20 cellular contexts compared by ENCODE assay signal in the genomic region with DNA sequence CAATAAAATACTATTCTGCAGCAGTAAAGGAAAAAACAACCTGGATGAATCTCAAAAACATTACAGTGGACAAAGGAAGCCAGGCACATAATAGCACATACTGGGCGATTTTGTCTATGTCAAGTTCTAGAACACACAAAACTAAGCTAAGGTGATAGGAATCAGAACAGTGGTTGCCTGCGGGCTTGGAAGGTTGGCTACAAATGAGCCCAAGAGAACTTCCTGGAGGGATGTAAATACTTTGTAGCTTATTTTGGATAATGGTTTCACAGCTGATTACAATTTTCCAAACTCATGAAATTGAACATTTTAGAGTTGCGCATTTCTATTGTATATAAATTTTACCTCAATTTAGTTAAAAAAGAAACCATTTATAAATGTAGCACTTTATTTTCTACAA.
DNase-seq lines count a peak whose midpoint lies in the region; FAIRE-seq and TF ChIP-seq lines count a peak whose summit lies in the region.
"Had no signal": no experiment of that assay in that cellular context is flagged by ENCODE, and none has a peak within 500 bp of the region (broad histone marks: within the 10 kb centered on the region; RNA-seq: fewer than 3 reads in every experiment).

No MANE protein-coding gene starts in this region.

- TF ChIP-seq CTCF in keratinocyte (optimal IDR thresholded peaks at IDR 0.05 in 1 of 3, IDR thresholded peaks at IDR 0.05 in 1 of 3, conservative IDR thresholded peaks at IDR 0.05 in 1 of 3; ENCODE audit: extremely low read depth in 1 of 3, insufficient read depth in 2 of 3, low read length in 3 of 3), result no peak

- dilution Hi-C loops in keratinocyte (cut with MboI; ENCODE audit: extremely low pct_ligation_motif_present, low sequenced_read_pairs), result no loop called here

- intact Hi-C loops in activated CD4-positive, alpha-beta T cell treated with anti-CD3 and anti-CD28 coated beads, Interleukin-2, amount 10 ng/mL, durations not matched to agents 24 days and 14 days (cut with micrococcal nuclease), result no loop called here

- no peaks in the 10 kb centered on the region for H3K79me2 ChIP-seq in keratinocyte (ENCODE audit: control insufficient read depth, insufficient read depth, low read length)

- H3K4me3 ChIP-seq in BLaER1, result no peak overlapping the region
- H3K4me3 ChIP-seq in keratinocyte (ENCODE audit: control insufficient read depth in 2 of 3, extremely low read depth in 1 of 3, insufficient read depth in 2 of 3, low read depth in 1 of 3, low read length in 3 of 3), result no peak overlapping the region
- H3K4me3 ChIP-seq: A549 had no signal

- no peaks in the 10 kb centered on the region for H3K9me1 ChIP-seq in keratinocyte (ENCODE audit: control insufficient read depth, extremely low read depth, insufficient read depth, low read length)

- no peak overlapping the region for H3K4me3 Mint-ChIP-seq in activated CD4-positive, alpha-beta T cell treated with anti-CD3 and anti-CD28 coated beads, Interleukin-2, amount 10 ng/mL, durations not matched to agents 24 days and 14 days
- H3K4me3 Mint-ChIP-seq: B cell; CD4-positive, CD25-positive, alpha-beta regulatory T cell; CD8-positive, alpha-beta memory T cell had no signal

- H3K4me2 ChIP-seq in BLaER1, result peak overlapping the region; percentile 20; the same call in 1 of the 2 replicates
- no peak overlapping the region for H3K4me2 ChIP-seq in keratinocyte (ENCODE audit: control insufficient read depth, extremely low read depth, insufficient read depth, low read depth, low read length)
- H3K4me2 ChIP-seq: A549 had no signal

- no peaks in the 10 kb centered on the region for H3K4me1 Mint-ChIP-seq in activated CD4-positive, alpha-beta T cell treated with anti-CD3 and anti-CD28 coated beads, Interleukin-2, amount 10 ng/mL, durations not matched to agents 24 days and 14 days
- H3K4me1 Mint-ChIP-seq: CD14-positive monocyte; CD4-positive, CD25-positive, alpha-beta regulatory T cell; CD8-positive, alpha-beta memory T cell had no signal

- peak; percentile 36 for FAIRE-seq in keratinocyte (lab: Jason Lieb, UNC)
- FAIRE-seq: A549, G401.6, GM12891, GM19239 had no signal

- no peaks in the 10 kb centered on the region for H3K36me3 Mint-ChIP-seq in activated CD4-positive, alpha-beta T cell treated with anti-CD3 and anti-CD28 coated beads, Interleukin-2, amount 10 ng/mL, durations not matched to agents 24 days and 14 days (ENCODE audit: low read depth)
- H3K36me3 Mint-ChIP-seq: CD14-positive monocyte; CD4-positive, alpha-beta memory T cell; CD4-positive, CD25-positive, alpha-beta regulatory T cell; CD8-positive, alpha-beta memory T cell had no signal

- no peak overlapping the region for H3K27ac Mint-ChIP-seq in activated CD4-positive, alpha-beta T cell treated with anti-CD3 and anti-CD28 coated beads, Interleukin-2, amount 10 ng/mL, durations not matched to agents 24 days and 14 days
- H3K27ac Mint-ChIP-seq: B cell; CD14-positive monocyte; CD4-positive, alpha-beta memory T cell; CD4-positive, CD25-positive, alpha-beta regulatory T cell; CD8-positive, alpha-beta memory T cell had no signal

- no peak overlapping the region for H2AFZ ChIP-seq in keratinocyte (ENCODE audit: control insufficient read depth, low read length)

- H4K20me1 ChIP-seq in BLaER1, result no peaks in the 10 kb centered on the region
- no peaks in the 10 kb centered on the region for H4K20me1 ChIP-seq in keratinocyte (ENCODE audit: control insufficient read depth, extremely low read depth, insufficient read depth, low read length)

- no peaks in the 10 kb centered on the region for H3K9me3 Mint-ChIP-seq in activated CD4-positive, alpha-beta T cell treated with anti-CD3 and anti-CD28 coated beads, Interleukin-2, amount 10 ng/mL, durations not matched to agents 24 days and 14 days
- H3K9me3 Mint-ChIP-seq: CD4-positive, CD25-positive, alpha-beta regulatory T cell had no signal

- H3K36me3 ChIP-seq in BLaER1 (no peaks in the 10 kb centered on the region), keratinocyte (ENCODE audit: control insufficient read depth in 2 of 2, extremely low read depth in 1 of 2, insufficient read depth in 2 of 2, low read length in 2 of 2) (no peaks in the 10 kb centered on the region)

- no peak overlapping the region for H3K27ac ChIP-seq in BLaER1
- H3K27ac ChIP-seq in keratinocyte (ENCODE audit: control insufficient read depth, insufficient read depth, low read length), result no peak overlapping the region
- H3K27ac ChIP-seq: 22Rv1, A549 had no signal

- H3K9me3 ChIP-seq in BLaER1, result no peaks in the 10 kb centered on the region; the same call in 1 of the 2 replicates
- H3K9me3 ChIP-seq in keratinocyte (ENCODE audit: control insufficient read depth, low read depth, low read length), result no peaks in the 10 kb centered on the region
- H3K9me3 ChIP-seq: A549 had no signal

- H3K27me3 ChIP-seq in BLaER1 (no peaks in the 10 kb centered on the region), keratinocyte (ENCODE audit: control insufficient read depth, extremely low read depth, insufficient read depth, low read length) (peaks cover 12% of the 10 kb centered on the region)

- H3K4me1 ChIP-seq in BLaER1, result peaks cover 22% of the 10 kb centered on the region
- no peaks in the 10 kb centered on the region for H3K4me1 ChIP-seq in keratinocyte (ENCODE audit: control insufficient read depth, extremely low read depth, insufficient read depth, low read length)
- H3K4me1 ChIP-seq: A549 had no signal

- H3K27me3 Mint-ChIP-seq in activated CD4-positive, alpha-beta T cell treated with anti-CD3 and anti-CD28 coated beads, Interleukin-2, amount 10 ng/mL, durations not matched to agents 24 days and 14 days, result peaks cover 33% of the 10 kb centered on the region

- peak; percentile 24 for DNase-seq in activated CD4-positive, alpha-beta T cell treated with anti-CD3 and anti-CD28 coated beads, Interleukin-2, amount 10 ng/mL, durations not matched to agents 24 days and 14 days
- DNase-seq in activated CD4-positive, alpha-beta T cell treated with anti-CD3 and anti-CD28 coated beads for 48 hours, result no peak
- DNase-seq in keratinocyte (ENCODE audit: low read depth, low spot score), result no peak
- DNase-seq in NCI-H226, result no peak
- DNase-seq: AML-193; C1 segment of cervical spinal cord; CD4-positive, alpha-beta memory T cell; CD4-positive, CD25-positive, alpha-beta regulatory T cell; CD8-positive, alpha-beta memory T cell; COR-L47; DMS79 treated with DMSO at 0.1 percent for 48 hours; GF-D8 had no signal

- no peak overlapping the region for H3K9ac ChIP-seq in BLaER1
- no peak overlapping the region for H3K9ac ChIP-seq in keratinocyte (ENCODE audit: control insufficient read depth, extremely low read depth, insufficient read depth, low read length)
